21 cellular contexts compared by ENCODE assay signal in the genomic region with DNA sequence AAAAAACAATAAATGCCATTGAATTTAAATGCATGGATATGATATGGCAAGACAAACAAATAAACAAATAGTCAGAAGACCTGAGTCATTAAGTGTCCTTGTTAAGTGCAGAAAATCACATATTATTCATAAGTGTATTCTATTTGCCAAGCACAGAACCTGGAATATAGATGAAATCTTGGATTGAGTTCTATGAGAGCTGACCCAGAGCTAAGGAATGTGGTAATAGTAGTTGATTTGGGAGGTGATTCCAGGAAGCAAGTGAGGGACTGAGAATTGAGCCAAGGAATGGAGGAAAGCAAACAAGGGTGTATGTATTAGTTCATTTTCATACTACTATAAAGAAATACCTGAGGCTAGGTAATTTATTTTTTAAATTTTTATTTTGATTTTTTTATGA.
DNase-seq lines count a peak whose midpoint lies in the region; ATAC-seq and TF ChIP-seq lines count a peak whose summit lies in the region.
"Had no signal": no experiment of that assay in that cellular context is flagged by ENCODE, and none has a peak within 500 bp of the region (broad histone marks: within the 10 kb centered on the region; RNA-seq: fewer than 3 reads in every experiment).

No MANE protein-coding gene starts in this region.

- peaks cover 8% of the 10 kb centered on the region for H3K9me3 Mint-ChIP-seq in MCF 10A (ENCODE audit: unreplicated experiment)

- H3K4me1 ChIP-seq in mammary epithelial cell (ENCODE audit: insufficient read depth, low read length) (no peaks in the 10 kb centered on the region), RWPE2 (ENCODE audit: insufficient read depth, poor library complexity, severe bottlenecking) (peaks cover 7% of the 10 kb centered on the region), left ventricle myocardium inferior (no peaks in the 10 kb centered on the region)
- H3K4me1 ChIP-seq: BLaER1, Caco-2, HAP-1 had no signal

- peak; percentile 66 for ATAC-seq in RWPE2 (ENCODE audit: low read depth)
- no peak for ATAC-seq in GM21619 (IDR thresholded peaks at IDR 0.05; ENCODE audit: unreplicated experiment)
- ATAC-seq: CD8-positive, alpha-beta T cell had no signal

- intact Hi-C loops in MCF 10A (cut with micrococcal nuclease): no loop called here
- intact Hi-C loops in mammary epithelial cell (cut with micrococcal nuclease): no loop called here
- intact Hi-C loops in left ventricle myocardium inferior (cut with micrococcal nuclease): no loop called here

- POLR2A ChIA-PET in MCF 10A (lab: Yijun Ruan, JAX): no interaction called here

- H3K4me2 ChIP-seq in mammary epithelial cell (ENCODE audit: insufficient read depth, low read depth, low read length): no peak overlapping the region
- H3K4me2 ChIP-seq: BLaER1 had no signal

- H3K9me3 ChIP-seq in mammary epithelial cell (replicated peaks; ENCODE audit: insufficient read depth, low read length) (no peaks in the 10 kb centered on the region), RWPE2 (ENCODE audit: severe bottlenecking) (peaks cover 4% of the 10 kb centered on the region), left ventricle myocardium inferior (replicated peaks) (peaks cover 22% of the 10 kb centered on the region)
- H3K9me3 ChIP-seq: HAP-1 had no signal

- H3K4me3 Mint-ChIP-seq in MCF 10A (ENCODE audit: unreplicated experiment): no peak overlapping the region
- H3K4me3 Mint-ChIP-seq: B cell; CD4-positive, CD25-positive, alpha-beta regulatory T cell; CD8-positive, alpha-beta T cell; HFFc6 had no signal

- TF ChIP-seq CTCF in MCF 10A (IDR thresholded peaks at IDR 0.05; ENCODE audit: unreplicated experiment): no peak
- no peak for TF ChIP-seq CTCF in mammary epithelial cell (conservative IDR thresholded peaks at IDR 0.05 in 1 of 2, IDR thresholded peaks at IDR 0.05 in 1 of 2; ENCODE audit: extremely low read depth in 1 of 2, insufficient read depth in 1 of 2, low read depth in 1 of 2, low read length in 2 of 2)
- TF ChIP-seq CTCF in RWPE2 (IDR thresholded peaks at IDR 0.05; ENCODE audit: poor library complexity, severe bottlenecking): no peak
- no peak for TF ChIP-seq CTCF in left ventricle myocardium inferior (IDR thresholded peaks at IDR 0.05; ENCODE audit: borderline replicate concordance)

- H3K4me3 ChIP-seq in mammary epithelial cell (replicated peaks in 1 of 3; ENCODE audit: insufficient read depth in 1 of 3, low read depth in 2 of 3, low read length in 3 of 3) (no peak overlapping the region), RWPE2 (ENCODE audit: severe bottlenecking) (no peak overlapping the region), left ventricle myocardium inferior (no peak overlapping the region)
- H3K4me3 ChIP-seq: BLaER1, HAP-1 had no signal

- H3K36me3 ChIP-seq in mammary epithelial cell (ENCODE audit: insufficient read depth, low read length): no peaks in the 10 kb centered on the region
- H3K36me3 ChIP-seq in RWPE2 (ENCODE audit: low read depth): no peaks in the 10 kb centered on the region
- H3K36me3 ChIP-seq in left ventricle myocardium inferior: no peaks in the 10 kb centered on the region
- H3K36me3 ChIP-seq: BLaER1, HAP-1 had no signal

- H3K27me3 ChIP-seq in mammary epithelial cell (ENCODE audit: insufficient read depth, low read length) (no peaks in the 10 kb centered on the region), RWPE2 (ENCODE audit: insufficient read depth, poor library complexity, severe bottlenecking) (no peaks in the 10 kb centered on the region), left ventricle myocardium inferior (ENCODE audit: low read depth) (no peaks in the 10 kb centered on the region)
- H3K27me3 ChIP-seq: BLaER1 had no signal

- H3K27ac ChIP-seq in mammary epithelial cell (ENCODE audit: insufficient read depth, low read depth, low read length): no peak overlapping the region
- H3K27ac ChIP-seq in RWPE2 (ENCODE audit: poor library complexity, severe bottlenecking): peak overlapping the region; percentile 16
- peak overlapping the region; percentile 23 for H3K27ac ChIP-seq in epithelial cell of prostate
- H3K27ac ChIP-seq in left ventricle myocardium inferior (replicated peaks): no peak overlapping the region
- H3K27ac ChIP-seq: 22Rv1, BLaER1, C4-2B had no signal

- in situ Hi-C loops in mammary epithelial cell (cut with MboI; ENCODE audit: low sequenced_read_pairs in 2 of 2): no loop called here

- no peaks in the 10 kb centered on the region for H4K20me1 ChIP-seq in mammary epithelial cell (ENCODE audit: insufficient read depth, low read length)
- H4K20me1 ChIP-seq: BLaER1 had no signal

- H3K79me2 ChIP-seq in mammary epithelial cell (ENCODE audit: insufficient read depth, low read length): no peaks in the 10 kb centered on the region

- CTCF ChIA-PET in MCF 10A (lab: Yijun Ruan, JAX): interaction anchor here (0.7 kb wide), 1 partner anchor 159 kb away, joined by 3 read pairs; no protein-coding TSS in a partner anchor
- CTCF ChIA-PET in mammary epithelial cell (lab: Charles Lee; ENCODE audit: low non-redundant PET): no interaction called here

- BruUV-seq in MCF 10A (replicated peaks; lab: Mats Ljungman, UMichigan): no TSS peak
- no TSS peak for BruUV-seq in mammary epithelial cell (replicated peaks; lab: Mats Ljungman, UMichigan)

- H3K27me3 Mint-ChIP-seq in MCF 10A (ENCODE audit: insufficient read depth, unreplicated experiment): no peaks in the 10 kb centered on the region
- H3K27me3 Mint-ChIP-seq: CD4-positive, CD25-positive, alpha-beta regulatory T cell had no signal

- H3K27ac Mint-ChIP-seq in MCF 10A (ENCODE audit: low read depth, unreplicated experiment): no peak overlapping the region
- H3K27ac Mint-ChIP-seq: B cell; CD4-positive, CD25-positive, alpha-beta regulatory T cell; CD8-positive, alpha-beta T cell; HFFc6 had no signal

- DNase-seq in MCF 10A (ENCODE audit: unreplicated experiment) (peak; percentile 13), mammary epithelial cell (no peak), RWPE2 (ENCODE audit: low spot score) (no peak), epithelial cell of prostate (ENCODE audit: low read depth, low spot score) (no peak), renal cortical epithelial cell (ENCODE audit: low read depth) (peak; percentile 22), ureter (ENCODE audit: low spot score) (no peak), left ventricle myocardium inferior (no peak)
- DNase-seq: Caco-2; CD4-positive, CD25-positive, alpha-beta regulatory T cell; CD8-positive, alpha-beta T cell; DMS153; DMS79; GF-D8; GOT3; HFFc6 had no signal

- H3K36me3 Mint-ChIP-seq in MCF 10A (ENCODE audit: insufficient read depth, unreplicated experiment): peaks cover 3% of the 10 kb centered on the region
- H3K36me3 Mint-ChIP-seq: CD4-positive, CD25-positive, alpha-beta regulatory T cell; CD8-positive, alpha-beta T cell had no signal

- H3K9ac ChIP-seq in mammary epithelial cell (ENCODE audit: insufficient read depth, low read length): no peak overlapping the region
- H3K9ac ChIP-seq: BLaER1 had no signal

- H2AFZ ChIP-seq in mammary epithelial cell (ENCODE audit: low read depth, low read length): no peak overlapping the region

- H3K4me1 Mint-ChIP-seq in MCF 10A (ENCODE audit: insufficient read depth, unreplicated experiment): no peaks in the 10 kb centered on the region
- H3K4me1 Mint-ChIP-seq: B cell; CD4-positive, CD25-positive, alpha-beta regulatory T cell had no signal

- dilution Hi-C loops in mammary epithelial cell (cut with HindIII; ENCODE audit: low sequenced_read_pairs): no loop called here

Comparison
In these comparisons a context has a peak if more than half of its experiments do, and no peak if none do; other contexts are left out.
1. DNase-seq: peak in MCF 10A (single experiment) and renal cortical epithelial cell (single experiment); none in mammary epithelial cell (single experiment), RWPE2 (single experiment), epithelial cell of prostate (single experiment), ureter (single experiment) and left ventricle myocardium inferior (single experiment).
2. H3K27ac ChIP-seq: peak in RWPE2 (single experiment) and epithelial cell of prostate (single experiment); none in mammary epithelial cell (single experiment) and left ventricle myocardium inferior (single experiment).